ENCODE assay signal across 19 cellular contexts in genomic region chr1:14520514-14521163, GRCh38.
DNase-seq lines count a peak whose midpoint lies in the region; ATAC-seq, FAIRE-seq and TF ChIP-seq lines count a peak whose summit lies in the region.
"Had no signal": no experiment of that assay in that cellular context is flagged by ENCODE, and none has a peak within 500 bp of the region (broad histone marks: within the 10 kb centered on the region; RNA-seq: fewer than 3 reads in every experiment).

No MANE protein-coding gene starts in this region.

- H3K27me3 ChIP-seq in GM23248 (replicated peaks; ENCODE audit: insufficient read depth) (no peaks in the 10 kb centered on the region), bronchial epithelial cell (ENCODE audit: control insufficient read depth, insufficient read depth, low read length) (no peaks in the 10 kb centered on the region), keratinocyte (ENCODE audit: control insufficient read depth, extremely low read depth, insufficient read depth, low read length) (no peaks in the 10 kb centered on the region), vagina (no peaks in the 10 kb centered on the region)
- H3K27me3 ChIP-seq: ovary had no signal

- no peaks in the 10 kb centered on the region for H3K9me1 ChIP-seq in keratinocyte (ENCODE audit: control insufficient read depth, extremely low read depth, insufficient read depth, low read length)

- H3K27ac ChIP-seq in GM23248 (0 out of 2 replicates have a peak overlapping the region, but pooled peaks have one; percentile 5), keratinocyte (ENCODE audit: control insufficient read depth, insufficient read depth, low read length) (peak overlapping the region; percentile 95), vagina (peak overlapping the region; percentile 80)
- H3K27ac ChIP-seq: ovary had no signal

- dilution Hi-C loops in keratinocyte (cut with MboI; ENCODE audit: extremely low pct_ligation_motif_present, low sequenced_read_pairs), result no loop called here

- peaks cover 52% of the 10 kb centered on the region for H3F3A ChIP-seq in GM23248 (ENCODE audit: insufficient read depth)

- WGBS in GM23248 (ENCODE audit: low coverage in 1 of 2, low lambda C conversion rate in 2 of 2, missing lambda C conversion rate in 2 of 2), 2 experiments, result 95 to 98% methylated on average over 4 of the region's 4 CpGs

- H3K9ac ChIP-seq in GM23248, result no peak overlapping the region
- peak overlapping the region; percentile 57 for H3K9ac ChIP-seq in keratinocyte (ENCODE audit: control insufficient read depth, extremely low read depth, insufficient read depth, low read length)
- H3K9ac ChIP-seq: SK-N-SH had no signal

- ATAC-seq in Right ventricle myocardium inferior, result no peak
- ATAC-seq in Right ventricle myocardium superior (ENCODE audit: poor library complexity), result no peak
- ATAC-seq: activated naive CD4-positive, alpha-beta T cell treated with anti-CD3 and anti-CD28 coated beads, Interleukin-2, amount 50 U/mL, for 72 hours; left lobe of liver had no signal

- no peak for TF ChIP-seq POLR2A in vagina (IDR thresholded peaks at IDR 0.05)

- intact Hi-C loops in vagina (cut with DNase I), result no loop called here
- intact Hi-C loops in Right ventricle myocardium inferior (cut with DNase I), result no loop called here
- intact Hi-C loops in Right ventricle myocardium superior (cut with DNase I), result no loop called here

- H3K36me3 ChIP-seq in GM23248 (ENCODE audit: low read depth) (no peaks in the 10 kb centered on the region), bronchial epithelial cell (ENCODE audit: control insufficient read depth, insufficient read depth, low read length) (no peaks in the 10 kb centered on the region), keratinocyte (ENCODE audit: control insufficient read depth in 2 of 2, extremely low read depth in 1 of 2, insufficient read depth in 2 of 2, low read length in 2 of 2) (no peaks in the 10 kb centered on the region), vagina (no peaks in the 10 kb centered on the region)
- H3K36me3 ChIP-seq: ovary had no signal

- no peaks in the 10 kb centered on the region for H3K79me2 ChIP-seq in GM23248 (ENCODE audit: insufficient read depth)
- H3K79me2 ChIP-seq in keratinocyte (ENCODE audit: control insufficient read depth, insufficient read depth, low read length), result no peaks in the 10 kb centered on the region

- TF ChIP-seq CTCF in bronchial epithelial cell (IDR thresholded peaks at IDR 0.05; ENCODE audit: insufficient read depth, low read length, severe bottlenecking), result no peak
- no peak for TF ChIP-seq CTCF in keratinocyte (optimal IDR thresholded peaks at IDR 0.05 in 1 of 3, IDR thresholded peaks at IDR 0.05 in 1 of 3, conservative IDR thresholded peaks at IDR 0.05 in 1 of 3; ENCODE audit: extremely low read depth in 1 of 3, insufficient read depth in 2 of 3, low read length in 3 of 3)
- no peak for TF ChIP-seq CTCF in vagina (IDR thresholded peaks at IDR 0.05)

- no peaks in the 10 kb centered on the region for H3K9me2 ChIP-seq in GM23248 (ENCODE audit: insufficient read depth)
- H3K9me2 ChIP-seq: SK-N-SH had no signal

- H3K4me2 ChIP-seq in GM23248 (ENCODE audit: unreplicated experiment), result peak overlapping the region; percentile 44
- H3K4me2 ChIP-seq in keratinocyte (ENCODE audit: control insufficient read depth, extremely low read depth, insufficient read depth, low read depth, low read length), result peak overlapping the region; percentile 60
- H3K4me2 ChIP-seq: SK-N-SH had no signal

- in situ Hi-C loops in GM23248 (cut with MboI) (no loop called here), KBM-7 (cut with MboI; ENCODE audit: low pct_unique_long_range_greater_than_20kb, low sequenced_read_pairs) (no loop called here)

- DNase-seq in GM23248, result no peak
- peak; percentile 13 for DNase-seq in bronchial epithelial cell (ENCODE audit: low read depth)
- peak; percentile 71 for DNase-seq in keratinocyte (ENCODE audit: low read depth, low spot score)
- DNase-seq in vagina (ENCODE audit: extremely low spot score in 2 of 2), result no peak
- no peak for DNase-seq in KBM-7
- no peak for DNase-seq in Right ventricle myocardium inferior (ENCODE audit: missing footprints)
- DNase-seq in Right ventricle myocardium superior, result no peak
- DNase-seq: activated CD4-positive, CD25-positive, alpha-beta regulatory T cell treated with anti-CD3 and anti-CD28 coated beads, Interleukin-2, amount 50 U/mL, for 72 hours; AML-193; Caco-2; NCI-H748 treated with DMSO at 0.1 percent for 48 hours; ovary; SK-N-SH; stimulated activated naive B cell treated with anti-CD40 and anti-IgM and Interleukin-4, amounts not matched to agents 10 μg/mL and 1 μg/mL and 100 μg/mL, for 72 hours; T1000; trophoblast cell had no signal

- FAIRE-seq in bronchial epithelial cell (lab: Jason Lieb, UNC), result no peak
- FAIRE-seq in keratinocyte (lab: Jason Lieb, UNC), result peak; percentile 98
- FAIRE-seq: endothelial cell of umbilical vein had no signal

- H3K9me3 ChIP-seq in GM23248 (ENCODE audit: low read depth) (no peaks in the 10 kb centered on the region), keratinocyte (ENCODE audit: control insufficient read depth, low read depth, low read length) (peaks cover 2% of the 10 kb centered on the region), vagina (no peaks in the 10 kb centered on the region)
- H3K9me3 ChIP-seq: Caco-2, ovary, SK-N-SH had no signal

- H4K20me1 ChIP-seq in GM23248 (ENCODE audit: insufficient read depth) (no peaks in the 10 kb centered on the region), keratinocyte (ENCODE audit: control insufficient read depth, extremely low read depth, insufficient read depth, low read length) (no peaks in the 10 kb centered on the region)

- H3K4me1 ChIP-seq in GM23248 (ENCODE audit: insufficient read depth) (peaks cover 52% of the 10 kb centered on the region), keratinocyte (ENCODE audit: control insufficient read depth, extremely low read depth, insufficient read depth, low read length) (peaks cover 65% of the 10 kb centered on the region), vagina (peaks cover 67% of the 10 kb centered on the region)
- H3K4me1 ChIP-seq: Caco-2 had no signal

- H2AFZ ChIP-seq in GM23248 (no peak overlapping the region), keratinocyte (ENCODE audit: control insufficient read depth, low read length) (no peak overlapping the region)

- H3K4me3 ChIP-seq in GM23248, result no peak overlapping the region
- H3K4me3 ChIP-seq in bronchial epithelial cell (ENCODE audit: low read depth, low read length), result no peak overlapping the region
- no peak overlapping the region for H3K4me3 ChIP-seq in keratinocyte (ENCODE audit: control insufficient read depth in 2 of 3, extremely low read depth in 1 of 3, insufficient read depth in 2 of 3, low read depth in 1 of 3, low read length in 3 of 3)
- no peak overlapping the region for H3K4me3 ChIP-seq in vagina
- H3K4me3 ChIP-seq: ovary had no signal

Comparison
In these comparisons a context has a peak if more than half of its experiments do, and no peak if none do; other contexts are left out.
1. DNase-seq: peak in bronchial epithelial cell (single experiment) and keratinocyte (single experiment); none in GM23248 (single experiment), vagina (0 of 2), KBM-7 (single experiment), Right ventricle myocardium inferior (single experiment) and Right ventricle myocardium superior (single experiment).
2. H3K27ac ChIP-seq: peak in every context shown above with its lines; median percentile 95 in keratinocyte; 80 in vagina; 5 in GM23248.